8 cellular contexts compared by ENCODE assay signal in the genomic region with DNA sequence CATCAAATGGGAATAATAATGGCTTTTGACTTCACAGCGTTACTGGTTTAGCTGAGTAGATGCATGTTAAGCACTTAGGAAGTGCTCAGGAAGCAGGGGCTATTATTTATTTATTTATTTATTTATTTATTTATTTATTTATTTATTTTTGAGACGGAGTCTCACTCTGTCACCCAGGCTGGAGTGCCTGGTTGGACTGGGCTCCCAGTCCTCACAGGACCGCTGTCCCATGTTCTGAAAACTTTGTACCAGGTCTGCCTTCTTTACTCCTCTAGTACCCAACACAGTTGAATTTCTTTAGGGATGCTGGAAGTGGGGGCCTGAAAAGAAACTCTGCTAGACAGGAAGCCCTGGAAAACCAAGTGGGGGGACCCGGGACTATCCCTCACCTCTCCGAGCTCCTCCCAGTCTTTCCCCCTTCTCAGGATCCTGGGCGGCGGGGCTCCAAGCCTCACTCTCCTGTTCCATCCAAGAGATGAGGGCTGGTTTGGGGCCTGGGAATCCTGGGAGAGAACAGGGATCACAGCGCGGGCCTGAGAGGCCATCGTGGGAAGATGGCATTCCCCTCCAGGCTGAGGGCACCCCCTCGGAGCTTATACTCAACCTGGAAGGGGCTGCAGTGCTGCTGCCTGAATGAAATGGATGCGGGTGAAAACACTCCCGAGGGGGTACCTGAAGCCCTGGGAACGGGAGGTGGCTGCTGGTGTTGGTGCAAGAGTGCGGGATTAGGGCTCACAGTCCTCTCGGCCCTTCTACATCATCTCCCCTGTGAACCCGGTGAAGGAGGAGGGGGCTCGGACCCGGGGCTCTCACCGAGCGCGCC. TPM values are rescaled to one million over a fixed set of nuclear protein-coding genes. Genes with fewer than 3 reads are reported as not detected.
DNase-seq lines count a peak whose midpoint lies in the region; ATAC-seq, FAIRE-seq and TF ChIP-seq lines count a peak whose summit lies in the region.

No MANE protein-coding gene starts in this region.

- FAIRE-seq in frontal cortex (lab: Jason Lieb, UNC), result no peak

- no peak for TF ChIP-seq CTCF in A673 (conservative IDR thresholded peaks at IDR 0.05; ENCODE audit: low read depth, low read length)
- no peak for TF ChIP-seq CTCF in neutrophil (IDR thresholded peaks at IDR 0.05)

- H3K27me3 ChIP-seq in A673 (replicated peaks; ENCODE audit: insufficient read depth, low read depth, low read length, poor library complexity) (no peaks in the 10 kb centered on the region), neutrophil (no peaks in the 10 kb centered on the region)

- H3K4me1 Mint-ChIP-seq in activated CD4-positive, alpha-beta memory T cell treated with anti-CD3 and anti-CD28 coated beads for 36 hours (ENCODE audit: low read depth), result peaks cover 54% of the 10 kb centered on the region

- no peaks in the 10 kb centered on the region for H3K9me3 Mint-ChIP-seq in activated CD4-positive, alpha-beta memory T cell treated with anti-CD3 and anti-CD28 coated beads for 36 hours

- H3K4me3 Mint-ChIP-seq in activated CD4-positive, alpha-beta memory T cell treated with anti-CD3 and anti-CD28 coated beads for 36 hours, result peak overlapping the region; percentile 80

- peak overlapping the region; percentile 72 for H3K4me3 ChIP-seq in A673 (ENCODE audit: low read depth, low read length, poor library complexity, severe bottlenecking)
- H3K4me3 ChIP-seq in neutrophil (ENCODE audit: low read depth in 1 of 2, low read length in 1 of 2), result peak overlapping the region; percentile 83 to 97

- H3K9me3 ChIP-seq in A673 (ENCODE audit: low read depth, low read length, poor library complexity, severe bottlenecking), result no peaks in the 10 kb centered on the region
- no peaks in the 10 kb centered on the region for H3K9me3 ChIP-seq in neutrophil

- ATAC-seq in GM21576 (IDR thresholded peaks at IDR 0.05; ENCODE audit: unreplicated experiment), result peak; percentile 2

- CTCF ChIA-PET in A673 (lab: Charles Lee), result interaction anchor here (0.7 kb wide), 1 partner anchor 161 kb away, joined by 5 read pairs; no protein-coding TSS in a partner anchor
- CTCF ChIA-PET in activated CD4-positive, alpha-beta memory T cell treated with anti-CD3 and anti-CD28 coated beads for 36 hours (lab: Charles Lee), result interaction anchor here (1.0 to 3.0 kb wide), 6 partner anchors 10 to 153 kb away, joined by 3 to 17 read pairs (median 12); a partner anchor contains a TSS

- no peaks in the 10 kb centered on the region for H3K27me3 Mint-ChIP-seq in activated CD4-positive, alpha-beta memory T cell treated with anti-CD3 and anti-CD28 coated beads for 36 hours

- H3K4me1 ChIP-seq in A673 (ENCODE audit: insufficient read depth, low read length, poor library complexity, severe bottlenecking), result peaks cover 34% of the 10 kb centered on the region
- H3K4me1 ChIP-seq in neutrophil (ENCODE audit: control insufficient read depth in 1 of 2, insufficient read depth in 1 of 2, low read depth in 1 of 2, low read length in 1 of 2), result peaks cover 31 to 42% of the 10 kb centered on the region in 2 experiments

- H3K27ac Mint-ChIP-seq in activated CD4-positive, alpha-beta memory T cell treated with anti-CD3 and anti-CD28 coated beads for 36 hours, result peak overlapping the region; percentile 89

- intact Hi-C loops in A673 (cut with micrococcal nuclease; ENCODE audit: unreplicated experiment), result no loop called here
- intact Hi-C loops in activated CD4-positive, alpha-beta memory T cell treated with anti-CD3 and anti-CD28 coated beads for 36 hours (cut with micrococcal nuclease), result no loop called here

- POLR2A ChIA-PET in A673 (lab: Charles Lee; ENCODE audit: low non-redundant PET), result interaction anchor here (0.5 kb wide), 2 partner anchors 63 to 1005 kb away, joined by 5 read pairs; no protein-coding TSS in a partner anchor
- POLR2A ChIA-PET in activated CD4-positive, alpha-beta memory T cell treated with anti-CD3 and anti-CD28 coated beads for 36 hours (lab: Charles Lee), result interaction anchor here (1.2 to 2.9 kb wide), 12 partner anchors 13 to 385 kb away, joined by 3 to 39 read pairs (median 5); a partner anchor contains a TSS

- DNase-seq in A673 (ENCODE audit: low spot score), result no peak
- DNase-seq in activated CD4-positive, alpha-beta memory T cell treated with anti-CD3 and anti-CD28 coated beads for 36 hours, result no peak
- DNase-seq in frontal cortex (ENCODE audit: low spot score in 2 of 2), result peak; percentile 51 to 67
- DNase-seq in mucosa of gallbladder (ENCODE audit: low spot score), result no peak
- DNase-seq in stimulated activated CD4-positive, alpha-beta T cell treated with anti-CD3 and anti-CD28 coated beads, Interleukin-15, amount 100 ng/mL, for 24 hours, result no peak
- no peak for DNase-seq in OCI-M2 (lab: John Stamatoyannopoulos, UW; ENCODE audit: unreplicated experiment)

- no peaks in the 10 kb centered on the region for H3K36me3 ChIP-seq in A673 (ENCODE audit: insufficient read depth, low read length, poor library complexity, severe bottlenecking)
- H3K36me3 ChIP-seq in neutrophil, result no peaks in the 10 kb centered on the region

- peaks cover 4% of the 10 kb centered on the region for H3K36me3 Mint-ChIP-seq in activated CD4-positive, alpha-beta memory T cell treated with anti-CD3 and anti-CD28 coated beads for 36 hours

- H3K27ac ChIP-seq in A673 (ENCODE audit: low read depth, low read length, poor library complexity, severe bottlenecking) (peak overlapping the region; percentile 90), neutrophil (peak overlapping the region; percentile 91)

- BruUV-seq in A673 (replicated peaks; lab: Mats Ljungman, UMichigan), result no TSS peak

RNA-seq across cellular contexts. Expression of a gene that starts 0.7 kb away (rescaled TPM):
- total RNA-seq in A673 (2021) (8.5 and 9.1 TPM in 2 replicates), frontal cortex (7.3 TPM), mucosa of gallbladder (23.5 TPM)
- total RNA-seq in activated CD4-positive, alpha-beta memory T cell treated with anti-CD3 and anti-CD28 coated beads for 36 hours, result 1 to 10 TPM; 9.2 to 9.3 TPM

RNA-seq across cellular contexts. Expression of a gene that starts 12.7 kb away (rescaled TPM):
- total RNA-seq in A673 (2021) (15.2 and 17.7 TPM in 2 replicates), frontal cortex (6.1 TPM), mucosa of gallbladder (12.1 TPM)
- 10 to 100 TPM; 13.7 to 14.2 TPM for total RNA-seq in activated CD4-positive, alpha-beta memory T cell treated with anti-CD3 and anti-CD28 coated beads for 36 hours

RNA-seq across cellular contexts. Expression of a gene that starts 14.7 kb away (rescaled TPM):
- 21.4 and 23.2 TPM in 2 replicates for total RNA-seq in A673 (2021)
- total RNA-seq in activated CD4-positive, alpha-beta memory T cell treated with anti-CD3 and anti-CD28 coated beads for 36 hours, result 10 to 100 TPM; 14.0 to 15.0 TPM
- total RNA-seq in frontal cortex, result 18.3 TPM
- total RNA-seq in mucosa of gallbladder, result 24.0 TPM

RNA-seq across cellular contexts. Expression of a gene that starts 36.2 kb away (rescaled TPM):
- total RNA-seq in A673 (2021) (10.6 and 12.7 TPM in 2 replicates), frontal cortex (15.1 TPM), mucosa of gallbladder (11.9 TPM)
- 1 to 10 TPM; 7.2 to 7.6 TPM for total RNA-seq in activated CD4-positive, alpha-beta memory T cell treated with anti-CD3 and anti-CD28 coated beads for 36 hours

RNA-seq across cellular contexts. Expression of a gene that starts 39.4 kb away (rescaled TPM):
- total RNA-seq in A673 (2021), result 18.1 and 21.1 TPM in 2 replicates
- 1 to 10 TPM; 8.7 to 9.9 TPM for total RNA-seq in activated CD4-positive, alpha-beta memory T cell treated with anti-CD3 and anti-CD28 coated beads for 36 hours
- 9.0 TPM for total RNA-seq in frontal cortex
- total RNA-seq in mucosa of gallbladder, result 13.6 TPM

Comparison
In these comparisons a context has a peak if more than half of its experiments do, and no peak if none do; other contexts are left out.
1. DNase-seq: peak in frontal cortex (2 of 2); none in A673 (single experiment), activated CD4-positive, alpha-beta memory T cell treated with anti-CD3 and anti-CD28 coated beads for 36 hours (single experiment), mucosa of gallbladder (single experiment), stimulated activated CD4-positive, alpha-beta T cell treated with anti-CD3 and anti-CD28 coated beads, Interleukin-15, amount 100 ng/mL, for 24 hours (single experiment) and OCI-M2 (single experiment).